8 cellular contexts compared by ENCODE assay signal in genomic region chrY:15424633-15425259, GRCh38.
DNase-seq lines count a peak whose midpoint lies in the region; ATAC-seq, FAIRE-seq and TF ChIP-seq lines count a peak whose summit lies in the region.

No MANE protein-coding gene starts in this region.

- intact Hi-C loops in CD14-positive monocyte (cut with micrococcal nuclease) (no loop called here), kidney (cut with DNase I) (no loop called here), Caco-2 (cut with micrococcal nuclease; ENCODE audit: unreplicated experiment) (no loop called here), Calu3 (cut with micrococcal nuclease; ENCODE audit: unreplicated experiment) (no loop called here)
- intact Hi-C loops in activated CD4-positive, alpha-beta T cell treated with anti-CD3 and anti-CD28 coated beads, Interleukin-2, amount 10 ng/mL, durations not matched to agents 24 days and 14 days (cut with micrococcal nuclease): no loop called here

- no peak for DNase-seq in CD14-positive monocyte (ENCODE audit: low spot score)
- peak; percentile 75 for DNase-seq in activated CD4-positive, alpha-beta T cell treated with anti-CD3 and anti-CD28 coated beads, Interleukin-2, amount 10 ng/mL, durations not matched to agents 24 days and 14 days
- no peak for DNase-seq in kidney
- DNase-seq in Caco-2: no peak
- DNase-seq in tibial nerve (ENCODE audit: low spot score in 2 of 2): no peak
- no peak for DNase-seq in NOMO-1 treated with DMSO at 0.1 percent for 48 hours (lab: John Stamatoyannopoulos, UW; ENCODE audit: unreplicated experiment)
- DNase-seq in Calu3: no peak

- no TSS peak for BruUV-seq in Caco-2 (replicated peaks; lab: Mats Ljungman, UMichigan)
- BruUV-seq in Calu3 (replicated peaks; lab: Mats Ljungman, UMichigan): no TSS peak

- H3K9me3 Mint-ChIP-seq in CD14-positive monocyte (peaks cover 0 to 2% (median 0%) of the 10 kb centered on the region in 7 donors), Caco-2 (ENCODE audit: unreplicated experiment) (no peaks in the 10 kb centered on the region), Calu3 (ENCODE audit: low read depth, unreplicated experiment) (no peaks in the 10 kb centered on the region)
- H3K9me3 Mint-ChIP-seq in activated CD4-positive, alpha-beta T cell treated with anti-CD3 and anti-CD28 coated beads, Interleukin-2, amount 10 ng/mL, durations not matched to agents 24 days and 14 days: peaks cover 4% of the 10 kb centered on the region

- H3K27me3 ChIP-seq in Caco-2 (replicated peaks; ENCODE audit: control insufficient read depth, insufficient read depth, low read length) (no peaks in the 10 kb centered on the region), tibial nerve (no peaks in the 10 kb centered on the region)

- H3K27ac Mint-ChIP-seq in CD14-positive monocyte (peak overlapping the region in 2 of 7 donors; percentile 79 to 88), Caco-2 (ENCODE audit: unreplicated experiment) (no peak overlapping the region), Calu3 (ENCODE audit: unreplicated experiment) (no peak overlapping the region)
- peak overlapping the region; percentile 92 for H3K27ac Mint-ChIP-seq in activated CD4-positive, alpha-beta T cell treated with anti-CD3 and anti-CD28 coated beads, Interleukin-2, amount 10 ng/mL, durations not matched to agents 24 days and 14 days

- peak overlapping the region in 1 of 2 donors; percentile 60 for H3K27ac ChIP-seq in kidney (ENCODE audit: low read depth in 2 of 2, low read length in 2 of 2)
- peak overlapping the region in 2 of 4 donors; percentile 47 to 76 for H3K27ac ChIP-seq in tibial nerve

- H3K36me3 Mint-ChIP-seq in CD14-positive monocyte (no peaks in the 10 kb centered on the region), Caco-2 (ENCODE audit: insufficient read depth, unreplicated experiment) (no peaks in the 10 kb centered on the region), Calu3 (ENCODE audit: insufficient read depth, unreplicated experiment) (no peaks in the 10 kb centered on the region)
- H3K36me3 Mint-ChIP-seq in activated CD4-positive, alpha-beta T cell treated with anti-CD3 and anti-CD28 coated beads, Interleukin-2, amount 10 ng/mL, durations not matched to agents 24 days and 14 days (ENCODE audit: low read depth): peaks cover 4% of the 10 kb centered on the region

- H3K36me3 ChIP-seq in kidney (ENCODE audit: control insufficient read depth in 1 of 2, insufficient read depth in 2 of 2, low read length in 2 of 2): no peaks in the 10 kb centered on the region
- no peaks in the 10 kb centered on the region for H3K36me3 ChIP-seq in Caco-2 (ENCODE audit: control insufficient read depth, insufficient read depth, low read length)
- no peaks in the 10 kb centered on the region for H3K36me3 ChIP-seq in tibial nerve

- peaks cover 0 to 3% (median 0%) of the 10 kb centered on the region in 3 donors for H3K27me3 Mint-ChIP-seq in CD14-positive monocyte (ENCODE audit: low read depth in 3 of 3)
- H3K27me3 Mint-ChIP-seq in activated CD4-positive, alpha-beta T cell treated with anti-CD3 and anti-CD28 coated beads, Interleukin-2, amount 10 ng/mL, durations not matched to agents 24 days and 14 days: no peaks in the 10 kb centered on the region
- no peaks in the 10 kb centered on the region for H3K27me3 Mint-ChIP-seq in Caco-2 (ENCODE audit: insufficient read depth, unreplicated experiment)
- no peaks in the 10 kb centered on the region for H3K27me3 Mint-ChIP-seq in Calu3 (ENCODE audit: unreplicated experiment)

- H3K9me3 ChIP-seq in kidney (ENCODE audit: control insufficient read depth in 1 of 2, low read length in 2 of 2) (no peaks in the 10 kb centered on the region), Caco-2 (no peaks in the 10 kb centered on the region), tibial nerve (no peaks in the 10 kb centered on the region)

- H3K4me1 ChIP-seq in kidney (ENCODE audit: control insufficient read depth in 1 of 2, insufficient read depth in 1 of 2, low read depth in 1 of 2, low read length in 2 of 2) (no peaks in the 10 kb centered on the region), Caco-2 (no peaks in the 10 kb centered on the region), tibial nerve (peaks cover 0 to 12% (median 0%) of the 10 kb centered on the region in 4 donors)

- 0% methylated on average over 6 of the region's 6 CpGs; no CpG with 5 or more reads in 1 of the 2 donors for WGBS in tibial nerve, 2 donors

- H3K4me3 ChIP-seq in kidney (ENCODE audit: low read length in 2 of 2) (peak overlapping the region; percentile 71 to 76), Caco-2 (ENCODE audit: low read depth, low read length) (no peak overlapping the region), tibial nerve (peak overlapping the region in 2 of 4 donors; percentile 39 to 49)

- H3K9ac ChIP-seq in kidney (ENCODE audit: low read length in 2 of 2): peak overlapping the region; percentile 41 to 78

- H3K4me1 Mint-ChIP-seq in CD14-positive monocyte (peaks cover 15% of the 10 kb centered on the region), Caco-2 (ENCODE audit: low read depth, unreplicated experiment) (no peaks in the 10 kb centered on the region), Calu3 (ENCODE audit: low read depth, unreplicated experiment) (no peaks in the 10 kb centered on the region)
- H3K4me1 Mint-ChIP-seq in activated CD4-positive, alpha-beta T cell treated with anti-CD3 and anti-CD28 coated beads, Interleukin-2, amount 10 ng/mL, durations not matched to agents 24 days and 14 days: peaks cover 18% of the 10 kb centered on the region

- TF ChIP-seq POLR2A in tibial nerve (IDR thresholded peaks at IDR 0.05): no peak

- POLR2A ChIA-PET in Caco-2 (lab: Charles Lee): no interaction called here

- TF ChIP-seq CTCF in CD14-positive monocyte (IDR thresholded peaks at IDR 0.05) (no peak), kidney (IDR thresholded peaks at IDR 0.05; ENCODE audit: borderline replicate concordance, extremely low read depth, insufficient read depth) (no peak), Caco-2 (IDR thresholded peaks at IDR 0.05; ENCODE audit: insufficient read depth in 1 of 2, low read depth in 1 of 2, low read length in 1 of 2, severe bottlenecking in 1 of 2, unreplicated experiment in 1 of 2) (no peak), tibial nerve (IDR thresholded peaks at IDR 0.05) (no peak), Calu3 (IDR thresholded peaks at IDR 0.05; ENCODE audit: unreplicated experiment) (no peak)

- peak; percentile 82 for ATAC-seq in GM21737 (IDR thresholded peaks at IDR 0.05; ENCODE audit: unreplicated experiment)

- peak overlapping the region; percentile 78 to 85 for H3K4me3 Mint-ChIP-seq in CD14-positive monocyte
- peak overlapping the region; percentile 88 for H3K4me3 Mint-ChIP-seq in activated CD4-positive, alpha-beta T cell treated with anti-CD3 and anti-CD28 coated beads, Interleukin-2, amount 10 ng/mL, durations not matched to agents 24 days and 14 days
- no peak overlapping the region for H3K4me3 Mint-ChIP-seq in Caco-2 (ENCODE audit: unreplicated experiment)
- no peak overlapping the region for H3K4me3 Mint-ChIP-seq in Calu3 (ENCODE audit: low read depth, unreplicated experiment)

- TF ChIP-seq EP300 in tibial nerve (IDR thresholded peaks at IDR 0.05): no peak

- CTCF ChIA-PET in Caco-2 (lab: Charles Lee): no interaction called here
- CTCF ChIA-PET in Calu3 (lab: Charles Lee): no interaction called here

- no peak for FAIRE-seq in kidney (lab: Jason Lieb, UNC)

Comparison
In these comparisons a context has a peak if more than half of its experiments do, and no peak if none do; other contexts are left out.
1. H3K4me3 Mint-ChIP-seq: peak in CD14-positive monocyte (2 of 2) and activated CD4-positive, alpha-beta T cell treated with anti-CD3 and anti-CD28 coated beads, Interleukin-2, amount 10 ng/mL, durations not matched to agents 24 days and 14 days (single experiment); none in Caco-2 (single experiment) and Calu3 (single experiment).